In the genomic region with DNA sequence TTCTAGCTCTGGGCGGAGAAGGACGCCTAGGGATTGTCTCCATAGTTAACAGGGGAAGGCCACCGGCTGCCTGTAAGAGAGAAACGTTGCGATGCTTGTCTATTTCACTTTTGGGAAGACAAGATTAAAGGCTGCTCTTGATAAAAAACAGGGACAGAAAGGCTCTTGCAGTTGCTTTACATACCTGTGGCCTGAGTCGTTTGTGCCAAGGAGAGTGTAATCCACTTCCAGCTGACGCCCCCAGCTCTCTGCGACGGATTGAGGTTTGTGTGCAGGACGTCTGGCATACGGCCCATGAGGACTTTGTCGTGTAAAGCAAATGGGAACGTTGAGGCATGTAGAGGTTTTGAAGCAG, we compare ENCODE assay signal across 8 cellular contexts. TPM values are rescaled to one million over a fixed set of nuclear protein-coding genes. Genes with fewer than 3 reads are reported as not detected.
DNase-seq lines count a peak whose midpoint lies in the region; ATAC-seq and TF ChIP-seq lines count a peak whose summit lies in the region.

No MANE protein-coding gene starts in this region.

- no peak for ATAC-seq in GM18505 (IDR thresholded peaks at IDR 0.05; ENCODE audit: unreplicated experiment)
- ATAC-seq in HG02870 (IDR thresholded peaks at IDR 0.05; ENCODE audit: unreplicated experiment) = no peak

- peaks cover 45% of the 10 kb centered on the region for H3K4me1 ChIP-seq in osteoblast (ENCODE audit: insufficient read depth, low read length)

- H3K79me2 ChIP-seq in osteoblast (ENCODE audit: insufficient read depth, low read length) = peaks cover 2% of the 10 kb centered on the region

- no peaks in the 10 kb centered on the region for H3K36me3 ChIP-seq in WERI-Rb-1
- peaks cover 9% of the 10 kb centered on the region for H3K36me3 ChIP-seq in osteoblast (ENCODE audit: insufficient read depth, low read length)

- H3K27me3 ChIP-seq in WERI-Rb-1 (ENCODE audit: insufficient read depth, low read depth, severe bottlenecking) (no peaks in the 10 kb centered on the region), osteoblast (ENCODE audit: insufficient read depth, low read length) (no peaks in the 10 kb centered on the region)

- peak overlapping the region; percentile 83 for H3K4me3 ChIP-seq in WERI-Rb-1 (ENCODE audit: low read depth, low read length)
- peak overlapping the region; percentile 91 for H3K4me3 ChIP-seq in fibroblast of pulmonary artery (replicated peaks; ENCODE audit: low read depth, low read length)
- peak overlapping the region; percentile 95 for H3K4me3 ChIP-seq in osteoblast (ENCODE audit: insufficient read depth, low read length)

- H4K20me1 ChIP-seq in osteoblast (ENCODE audit: insufficient read depth, low read length) = no peaks in the 10 kb centered on the region

- no peak for TF ChIP-seq POLR2A in GM18505 (IDR thresholded peaks at IDR 0.05; ENCODE audit: borderline replicate concordance, extremely low read depth, insufficient read depth, insufficient read length)

- peak overlapping the region; percentile 91 for H3K4me2 ChIP-seq in osteoblast (ENCODE audit: insufficient read depth, low read length)

- DNase-seq in HCEC 1CT = peak; percentile 45
- DNase-seq in WERI-Rb-1 = no peak
- DNase-seq in fibroblast of pulmonary artery (ENCODE audit: low read depth) = peak; percentile 62
- no peak for DNase-seq in osteoblast (ENCODE audit: insufficient read length, low spot score, missing footprints)
- no peak for DNase-seq in DMS 273 (lab: John Stamatoyannopoulos, UW; ENCODE audit: unreplicated experiment)
- no peak for DNase-seq in SIG-M5 (lab: John Stamatoyannopoulos, UW)

- peak overlapping the region; percentile 71 for H2AFZ ChIP-seq in osteoblast (ENCODE audit: low read length)

- H3K9me3 ChIP-seq in WERI-Rb-1 (ENCODE audit: severe bottlenecking) (no peaks in the 10 kb centered on the region), osteoblast (ENCODE audit: low read depth, low read length) (no peaks in the 10 kb centered on the region)

- TF ChIP-seq CTCF in WERI-Rb-1 (IDR thresholded peaks at IDR 0.05; ENCODE audit: low read depth, low read length) (no peak), fibroblast of pulmonary artery (IDR thresholded peaks at IDR 0.05; ENCODE audit: low read length, missing control alignments) (no peak), osteoblast (IDR thresholded peaks at IDR 0.05; ENCODE audit: extremely low read depth, low read depth, low read length) (no peak)

- H3K27ac ChIP-seq in WERI-Rb-1 (no peak overlapping the region), osteoblast (ENCODE audit: low read depth, low read length) (peak overlapping the region; percentile 92)

RNA-seq across cellular contexts. Expression of a gene that starts 1.1 kb away (rescaled TPM):
- 10.3 and 14.5 TPM in 2 replicates for total RNA-seq in osteoblast

Comparison
In these comparisons a context has a peak if more than half of its experiments do, and no peak if none do; other contexts are left out.
1. DNase-seq: peak in HCEC 1CT (single experiment) and fibroblast of pulmonary artery (single experiment); none in WERI-Rb-1 (single experiment), osteoblast (single experiment), DMS 273 (single experiment) and SIG-M5 (single experiment).
2. Peak in every context shown above with its lines, with median percentiles within 50 percentile points of each other: H3K4me3 ChIP-seq.